In the genomic region with DNA sequence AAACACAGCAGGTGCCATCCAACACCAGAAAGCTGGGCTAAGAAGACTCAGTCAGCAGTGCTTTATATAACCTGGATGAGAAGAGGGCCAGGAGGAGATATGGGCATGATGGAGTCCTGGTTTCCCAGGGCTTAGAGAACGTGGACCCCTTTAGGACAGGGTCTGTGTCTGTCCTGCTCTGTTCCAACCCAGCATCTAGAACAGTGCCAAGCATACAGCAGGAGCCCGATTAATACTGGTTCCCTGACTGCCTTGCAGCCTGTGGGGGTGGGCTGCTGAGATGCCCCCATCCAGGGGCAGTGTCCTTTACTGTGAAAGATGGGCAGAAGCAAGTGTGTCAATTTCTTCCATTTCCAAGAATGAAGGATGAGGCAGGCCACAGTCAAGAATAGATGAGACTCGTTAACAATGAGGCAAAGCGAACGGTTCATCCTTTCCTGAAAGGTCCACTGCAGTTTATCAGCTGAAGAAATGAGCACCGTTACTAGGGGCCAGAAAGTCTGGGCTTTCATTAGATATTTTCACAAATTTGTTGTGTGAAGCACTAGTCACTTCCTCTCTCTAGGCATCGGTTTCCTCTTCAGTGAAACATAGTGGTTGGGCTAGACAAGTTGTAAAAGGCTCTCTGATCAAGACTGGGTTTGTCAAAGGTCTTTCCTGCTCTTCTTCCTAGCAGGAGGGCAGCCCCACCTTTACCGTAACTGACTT, we compare ENCODE assay signal across 9 cellular contexts.
A peak's percentile ranks its signal among the peaks of the same experiment; 100 is the strongest.
DNase-seq lines count a peak whose midpoint lies in the region; ATAC-seq lines count a peak whose summit lies in the region.
"Had no signal": no experiment of that assay in that cellular context is flagged by ENCODE, and none has a peak within 500 bp of the region (broad histone marks: within the 10 kb centered on the region; RNA-seq: fewer than 3 reads in every experiment).

No MANE protein-coding gene starts in this region.

- 54% methylated on average over 8 of the region's 8 CpGs for WGBS in right cardiac atrium
- WGBS in thymus, result 60% methylated on average over 8 of the region's 8 CpGs

- no peaks in the 10 kb centered on the region for H3K27me3 ChIP-seq in right cardiac atrium (ENCODE audit: control insufficient read depth, insufficient read depth)
- H3K27me3 ChIP-seq in thymus (ENCODE audit: control insufficient read depth, insufficient read depth), result no peaks in the 10 kb centered on the region
- H3K27me3 ChIP-seq: dorsolateral prefrontal cortex had no signal

- H3K27ac ChIP-seq in right cardiac atrium (ENCODE audit: low read length), result no peak overlapping the region
- H3K27ac ChIP-seq in thymus (ENCODE audit: low read depth), result peak overlapping the region; percentile 72

- intact Hi-C loops in Right ventricle myocardium superior (cut with DNase I) (no loop called here), left cardiac atrium (cut with DNase I) (no loop called here), right cardiac atrium (cut with DNase I) (no loop called here)

- H3K4me3 ChIP-seq in right cardiac atrium (ENCODE audit: low read length) (no peak overlapping the region), thymus (ENCODE audit: low read length) (no peak overlapping the region)
- H3K4me3 ChIP-seq: dorsolateral prefrontal cortex had no signal

- H3K4me1 ChIP-seq in right cardiac atrium (ENCODE audit: control insufficient read depth, insufficient read depth, low read length) (peaks cover 13% of the 10 kb centered on the region), thymus (ENCODE audit: control insufficient read depth, insufficient read depth, low read length) (peaks cover 6% of the 10 kb centered on the region)

- DNase-seq in Right ventricle myocardium superior (no peak), left cardiac atrium (no peak), SKM-1 (lab: John Stamatoyannopoulos, UW; ENCODE audit: unreplicated experiment) (peak; percentile 53), right cardiac atrium (no peak), NCI-H345 treated with DMSO at 0.1 percent for 48 hours (lab: John Stamatoyannopoulos, UW; ENCODE audit: unreplicated experiment) (no peak)
- DNase-seq: dorsolateral prefrontal cortex had no signal

- no peaks in the 10 kb centered on the region for H3K9me3 ChIP-seq in right cardiac atrium (ENCODE audit: control insufficient read depth, low read length)
- H3K9me3 ChIP-seq in thymus (ENCODE audit: control insufficient read depth), result no peaks in the 10 kb centered on the region

- no peaks in the 10 kb centered on the region for H3K36me3 ChIP-seq in thymus (ENCODE audit: control insufficient read depth, insufficient read depth)

- peak; percentile 13 for ATAC-seq in Right ventricle myocardium superior (ENCODE audit: poor library complexity)
- no peak for ATAC-seq in left cardiac atrium
- ATAC-seq in right cardiac atrium, result peak; percentile 8 to 41
- ATAC-seq in HG03378 (IDR thresholded peaks at IDR 0.05; ENCODE audit: unreplicated experiment), result no peak
- no peak for ATAC-seq in HG02798 (IDR thresholded peaks at IDR 0.05; ENCODE audit: poor library complexity, unreplicated experiment)

Comparison
In these comparisons a context has a peak if more than half of its experiments do, and no peak if none do; other contexts are left out.
1. ATAC-seq: peak in Right ventricle myocardium superior (single experiment) and right cardiac atrium (2 of 2); none in left cardiac atrium (0 of 2), HG03378 (single experiment) and HG02798 (single experiment).